Comparison of ENCODE assay signal across 9 cellular contexts in genomic region chr1:218836264-218836663, GRCh38.
"Had no signal": no experiment of that assay in that cellular context is flagged by ENCODE, and none has a peak within 500 bp of the region (broad histone marks: within the 10 kb centered on the region; RNA-seq: fewer than 3 reads in every experiment).

No MANE protein-coding gene starts in this region.

- H3K27ac Mint-ChIP-seq: GM23338, H9, HFFc6 had no signal

- H3K4me1 Mint-ChIP-seq: GM23338, H9 had no signal

- H3K4me3 ChIP-seq: GM23248, GM23338, HAP-1 had no signal

- H2AFZ ChIP-seq: GM23248, GM23338 had no signal

- H3K4me1 ChIP-seq: HAP-1 had no signal

- H3K27ac ChIP-seq: GM23248 had no signal

- ATAC-seq: GM23338, HCT116 had no signal

- H3K36me3 ChIP-seq: HAP-1 had no signal

- DNase-seq: GM23248, GOT3, H7, H9, HCEC 1CT, HFFc6 had no signal

- H3K4me3 Mint-ChIP-seq: GM23338, H9, HFFc6 had no signal

- H3K9ac ChIP-seq: GM23248 had no signal

- H3K9me3 ChIP-seq: HAP-1 had no signal

- H3K4me2 ChIP-seq: GM23338 had no signal

- H3K9me3 Mint-ChIP-seq: GM23338, HFFc6 had no signal
